ENCODE assay signal across 11 cellular contexts in genomic region chr2:118049140-118050128, GRCh38. TPM values are rescaled to one million over a fixed set of nuclear protein-coding genes. Genes with fewer than 3 reads are reported as not detected.
DNase-seq lines count a peak whose midpoint lies in the region; ATAC-seq, FAIRE-seq and TF ChIP-seq lines count a peak whose summit lies in the region.
"Had no signal": no experiment of that assay in that cellular context is flagged by ENCODE, and none has a peak within 500 bp of the region (broad histone marks: within the 10 kb centered on the region; RNA-seq: fewer than 3 reads in every experiment).

No MANE protein-coding gene starts in this region.

- TF ChIP-seq CTCF in bronchial epithelial cell (IDR thresholded peaks at IDR 0.05; ENCODE audit: insufficient read depth, low read length, severe bottlenecking) (no peak), colonic mucosa (IDR thresholded peaks at IDR 0.05) (no peak)

- intact Hi-C loops in colonic mucosa (cut with DNase I): loop anchor here (5.0 to 10.0 kb wide), 2 partner anchors 175 to 803 kb away; no protein-coding TSS in a partner anchor

- ATAC-seq in GM18520 (IDR thresholded peaks at IDR 0.05; ENCODE audit: unreplicated experiment) (peak; percentile 78), GM21423 (IDR thresholded peaks at IDR 0.05; ENCODE audit: unreplicated experiment) (peak; percentile 81), HG03565 (IDR thresholded peaks at IDR 0.05; ENCODE audit: unreplicated experiment) (peak; percentile 66), HG03354 (IDR thresholded peaks at IDR 0.05; ENCODE audit: poor library complexity, severe bottlenecking, unreplicated experiment) (no peak)
- ATAC-seq: esophagus mucosa, HCT116 had no signal

- DNase-seq in bronchial epithelial cell (ENCODE audit: low read depth) (no peak), NCI-H1436 (lab: John Stamatoyannopoulos, UW) (no peak), colonic mucosa (no peak), HuH-7 (ENCODE audit: low spot score) (no peak)

- peak; percentile 18 for FAIRE-seq in bronchial epithelial cell (lab: Jason Lieb, UNC)

- no peaks in the 10 kb centered on the region for H3K27me3 ChIP-seq in bronchial epithelial cell (ENCODE audit: control insufficient read depth, insufficient read depth, low read length)
- no peaks in the 10 kb centered on the region for H3K27me3 ChIP-seq in colonic mucosa

- H3K9me3 ChIP-seq in colonic mucosa: no peaks in the 10 kb centered on the region
- H3K9me3 ChIP-seq: prostate gland had no signal

- no peak overlapping the region for H3K27ac ChIP-seq in colonic mucosa
- H3K27ac ChIP-seq: prostate gland had no signal

- no peaks in the 10 kb centered on the region for H3K4me1 ChIP-seq in colonic mucosa
- H3K4me1 ChIP-seq: prostate gland had no signal

- H3K9ac ChIP-seq in colonic mucosa (ENCODE audit: low read depth in 2 of 2, low read length in 2 of 2): no peak overlapping the region

- H3K36me3 ChIP-seq in bronchial epithelial cell (ENCODE audit: control insufficient read depth, insufficient read depth, low read length) (no peaks in the 10 kb centered on the region), colonic mucosa (no peaks in the 10 kb centered on the region)
- H3K36me3 ChIP-seq: prostate gland had no signal

- H3K4me3 ChIP-seq in bronchial epithelial cell (ENCODE audit: low read depth, low read length) (no peak overlapping the region), colonic mucosa (no peak overlapping the region)
- H3K4me3 ChIP-seq: prostate gland had no signal

RNA-seq across cellular contexts. Expression of gene CCDC93, which starts 35.6 kb away (rescaled TPM):
- total RNA-seq in bronchial epithelial cell (21.3 and 23.7 TPM in 2 replicates), colonic mucosa (10 to 100 TPM; 33.5 to 37.8 TPM)

RNA-seq across cellular contexts. Expression of gene INSIG2, which starts 38.8 kb away (rescaled TPM):
- total RNA-seq in bronchial epithelial cell (10.5 and 20.4 TPM in 2 replicates), colonic mucosa (10 to 100 TPM; 12.8 to 47.0 TPM)
